ENCODE assay signal across 8 cellular contexts in genomic region chr10:72087969-72088878, GRCh38. TPM values are rescaled to one million over a fixed set of nuclear protein-coding genes. Genes with fewer than 3 reads are reported as not detected.
DNase-seq lines count a peak whose midpoint lies in the region; ATAC-seq and TF ChIP-seq lines count a peak whose summit lies in the region.

Gene SPOCK2, minus strand, starts transcription at chr10:72088551. Its CDS starts 223 bp downstream, at chr10:72088328.

- H3K36me3 Mint-ChIP-seq in activated T-cell treated with anti-CD3 and anti-CD28 coated beads, Interleukin-2, amount 50 U/mL, for 24 hours (ENCODE audit: low read depth), result peaks cover 44% of the 10 kb centered on the region
- H3K36me3 Mint-ChIP-seq in neural progenitor cell, result peaks cover 4% of the 10 kb centered on the region

- no peaks in the 10 kb centered on the region for H3K36me3 ChIP-seq in ACC112 (ENCODE audit: insufficient read depth, low read length)
- H3K36me3 ChIP-seq in fibroblast of lung (ENCODE audit: control insufficient read depth, insufficient read depth, low read length), result no peaks in the 10 kb centered on the region
- H3K36me3 ChIP-seq in neural progenitor cell, result no peaks in the 10 kb centered on the region
- no peaks in the 10 kb centered on the region for H3K36me3 ChIP-seq in thoracic aorta

- peak within 1 kb of the TSS; percentile 100 for H3K4me3 Mint-ChIP-seq in activated T-cell treated with anti-CD3 and anti-CD28 coated beads, Interleukin-2, amount 50 U/mL, for 24 hours
- peak within 1 kb of the TSS; percentile 94 for H3K4me3 Mint-ChIP-seq in neural progenitor cell

- H3K9ac ChIP-seq in fibroblast of lung (ENCODE audit: insufficient read depth, low read length), result no peak within 1 kb of the TSS
- no peak within 1 kb of the TSS for H3K9ac ChIP-seq in neural progenitor cell

- H3K27me3 Mint-ChIP-seq in activated T-cell treated with anti-CD3 and anti-CD28 coated beads, Interleukin-2, amount 50 U/mL, for 24 hours, result no peaks in the 10 kb centered on the region
- peaks cover 36% of the 10 kb centered on the region for H3K27me3 Mint-ChIP-seq in neural progenitor cell (ENCODE audit: insufficient read depth, low read depth)

- no peak for ATAC-seq in thoracic aorta (ENCODE audit: insufficient number of reproducible peaks, low FRiP score, low read depth)
- no peak for ATAC-seq in HG03378 (IDR thresholded peaks at IDR 0.05; ENCODE audit: unreplicated experiment)

- H3F3A ChIP-seq in neural progenitor cell (ENCODE audit: low read depth), result peaks cover 30% of the 10 kb centered on the region

- H3K4me3 ChIP-seq in ACC112 (ENCODE audit: low read depth, low read length) (peak within 1 kb of the TSS; percentile 64), fibroblast of lung (replicated peaks in 1 of 4; ENCODE audit: control extremely low read depth in 1 of 4, insufficient read depth in 1 of 4, low read depth in 3 of 4, low read length in 4 of 4) (peak within 1 kb of the TSS in 1 of 4 experiments; percentile 38), neural progenitor cell (peak within 1 kb of the TSS; percentile 62), thoracic aorta (peak within 1 kb of the TSS; percentile 63)

- H3K4me1 Mint-ChIP-seq in activated T-cell treated with anti-CD3 and anti-CD28 coated beads, Interleukin-2, amount 50 U/mL, for 24 hours (ENCODE audit: low read depth), result peaks cover 72% of the 10 kb centered on the region
- H3K4me1 Mint-ChIP-seq in neural progenitor cell, result peaks cover 48% of the 10 kb centered on the region

- H2AFZ ChIP-seq in ACC112 (ENCODE audit: low read length, unreplicated experiment) (no peak within 1 kb of the TSS), fibroblast of lung (ENCODE audit: low read length) (no peak within 1 kb of the TSS), neural progenitor cell (replicated peaks) (peak within 1 kb of the TSS; percentile 70)

- no peak for TF ChIP-seq CTCF in fibroblast of lung (conservative IDR thresholded peaks at IDR 0.05 in 1 of 2, IDR thresholded peaks at IDR 0.05 in 1 of 2; ENCODE audit: low read depth in 1 of 2, low read length in 2 of 2)
- TF ChIP-seq CTCF in neural progenitor cell (IDR thresholded peaks at IDR 0.05), result no peak
- TF ChIP-seq CTCF in thoracic aorta (IDR thresholded peaks at IDR 0.05), result no peak

- no peak within 1 kb of the TSS for H3K27ac ChIP-seq in ACC112 (ENCODE audit: low read depth, low read length)
- no peak within 1 kb of the TSS for H3K27ac ChIP-seq in fibroblast of lung (ENCODE audit: insufficient read depth, low read length)
- H3K27ac ChIP-seq in neural progenitor cell, result no peak within 1 kb of the TSS
- H3K27ac ChIP-seq in thoracic aorta, result no peak within 1 kb of the TSS

- H3K4me1 ChIP-seq in ACC112 (ENCODE audit: control insufficient read depth, insufficient read depth, low read length, unreplicated experiment) (peaks cover 5% of the 10 kb centered on the region), fibroblast of lung (ENCODE audit: control insufficient read depth, extremely low read depth, insufficient read depth, low read length) (no peaks in the 10 kb centered on the region), neural progenitor cell (peaks cover 42% of the 10 kb centered on the region), thoracic aorta (ENCODE audit: control insufficient read depth in 1 of 2, low read depth in 2 of 2) (peaks cover 11 to 18% of the 10 kb centered on the region in 2 donors)

- H4K20me1 ChIP-seq in fibroblast of lung (ENCODE audit: control insufficient read depth, extremely low read depth, insufficient read depth, low read length) (no peaks in the 10 kb centered on the region), neural progenitor cell (ENCODE audit: low read depth) (no peaks in the 10 kb centered on the region)

- H3K27me3 ChIP-seq in ACC112 (ENCODE audit: insufficient read depth, low read length), result peaks cover 39% of the 10 kb centered on the region
- peaks cover 32% of the 10 kb centered on the region for H3K27me3 ChIP-seq in fibroblast of lung (ENCODE audit: control insufficient read depth, insufficient read depth, low read length)
- peaks cover 70% of the 10 kb centered on the region for H3K27me3 ChIP-seq in neural progenitor cell
- peaks cover 13% of the 10 kb centered on the region for H3K27me3 ChIP-seq in thoracic aorta (replicated peaks; ENCODE audit: insufficient read depth)

- H3K27ac Mint-ChIP-seq in activated T-cell treated with anti-CD3 and anti-CD28 coated beads, Interleukin-2, amount 50 U/mL, for 24 hours, result peak within 1 kb of the TSS; percentile 99
- H3K27ac Mint-ChIP-seq in neural progenitor cell, result peak within 1 kb of the TSS; percentile 76

- no peaks in the 10 kb centered on the region for H3K9me3 ChIP-seq in fibroblast of lung (ENCODE audit: control insufficient read depth, insufficient read depth, low read depth, low read length)
- H3K9me3 ChIP-seq in neural progenitor cell (ENCODE audit: low read depth), result no peaks in the 10 kb centered on the region
- H3K9me3 ChIP-seq in thoracic aorta, result no peaks in the 10 kb centered on the region

- H3K4me2 ChIP-seq in fibroblast of lung (ENCODE audit: extremely low read depth, insufficient read depth, low read length) (peak within 1 kb of the TSS; percentile 38), neural progenitor cell (peak within 1 kb of the TSS; percentile 94)

- DNase-seq in MV-4-11 (lab: John Stamatoyannopoulos, UW) (peak; percentile 10), fibroblast of lung (ENCODE audit: low read depth in 2 of 2) (peak in 1 of 2 donors; percentile 7), neural progenitor cell (ENCODE audit: low spot score) (peak; percentile 65), thoracic aorta (ENCODE audit: low spot score) (no peak), NCI-H1048 (lab: John Stamatoyannopoulos, UW) (no peak)
- peak; percentile 78 for DNase-seq in activated T-cell treated with anti-CD3 and anti-CD28 coated beads, Interleukin-2, amount 50 U/mL, for 24 hours

- H3K79me2 ChIP-seq in ACC112 (ENCODE audit: control insufficient read depth, insufficient read depth, low read length, unreplicated experiment) (no peaks in the 10 kb centered on the region), fibroblast of lung (ENCODE audit: control insufficient read depth, insufficient read depth, low read length) (no peaks in the 10 kb centered on the region), neural progenitor cell (ENCODE audit: low read depth) (no peaks in the 10 kb centered on the region)

- no peaks in the 10 kb centered on the region for H3K9me3 Mint-ChIP-seq in activated T-cell treated with anti-CD3 and anti-CD28 coated beads, Interleukin-2, amount 50 U/mL, for 24 hours
- H3K9me3 Mint-ChIP-seq in neural progenitor cell, result no peaks in the 10 kb centered on the region

RNA-seq across cellular contexts. Expression of gene SPOCK2, which starts in this region (rescaled TPM):
- total RNA-seq in fibroblast of lung, result 0.26 and 0.33 TPM in 2 replicates
- 0.02 and 0.06 TPM in 2 replicates for polyA plus RNA-seq in fibroblast of lung
- 0.07 TPM in 1 of 2 replicates, not detected in the other for polyA plus RNA-seq in fibroblast of lung (2012)
- 0.93 TPM in 1 of 2 replicates, not detected in the other for polyA minus RNA-seq in fibroblast of lung (ENCODE audit: low replicate concordance)
- 1.9 and 3.2 TPM in 2 replicates for total RNA-seq in neural progenitor cell (ENCODE audit: low replicate concordance)
- 10 to 100 TPM in 1 of 2 donors, 1 to 10 TPM in 1; 3.5 to 13.8 TPM for total RNA-seq in thoracic aorta

Comparison
In these comparisons a context has a peak if more than half of its experiments do, and no peak if none do; other contexts are left out.
1. DNase-seq: peak in MV-4-11 (single experiment), activated T-cell treated with anti-CD3 and anti-CD28 coated beads, Interleukin-2, amount 50 U/mL, for 24 hours (single experiment) and neural progenitor cell (single experiment); none in thoracic aorta (single experiment) and NCI-H1048 (single experiment).